Comparison of ENCODE assay signal across 8 cellular contexts in the genomic region with DNA sequence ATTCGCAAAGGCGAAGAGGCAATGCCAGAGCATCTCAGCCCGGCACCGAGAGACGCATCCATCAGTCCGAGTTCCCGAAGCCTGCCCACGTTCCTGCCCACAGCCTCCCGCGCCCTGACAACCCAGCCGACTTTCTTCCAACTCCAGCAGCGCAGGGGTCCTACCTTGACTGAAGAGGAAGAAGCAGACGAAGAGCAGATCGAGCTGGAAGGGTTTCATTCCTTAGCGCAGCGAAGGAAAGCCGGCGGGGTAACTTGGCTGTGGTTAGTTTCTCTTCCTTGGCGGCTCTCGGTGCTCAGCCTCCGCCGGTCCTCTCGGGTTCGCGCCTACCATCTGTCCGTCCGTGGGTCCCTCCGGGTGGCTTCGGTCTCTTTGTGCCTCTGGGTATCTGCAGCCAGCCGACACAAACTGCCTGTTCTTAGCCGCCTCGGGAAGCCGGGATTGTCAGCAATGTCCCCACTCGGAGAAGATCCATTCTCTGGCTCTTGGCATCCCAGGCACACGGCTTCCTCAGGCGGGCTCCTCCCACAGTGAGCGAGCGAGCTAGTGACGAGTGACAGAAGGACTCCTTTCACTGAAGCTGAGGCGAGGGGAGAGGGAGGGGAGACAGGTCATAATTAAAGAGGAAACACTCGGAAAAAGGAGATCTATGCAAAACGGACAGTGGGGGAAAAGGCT. TPM values are rescaled to one million over a fixed set of nuclear protein-coding genes. Genes with fewer than 3 reads are reported as not detected.
DNase-seq lines count a peak whose midpoint lies in the region; ATAC-seq, FAIRE-seq and TF ChIP-seq lines count a peak whose summit lies in the region.

TSS of gene KIRREL3 (minus strand) at position 480 of the 678 bp plus-strand sequence.

- H3K27me3 ChIP-seq in right cardiac atrium (ENCODE audit: control insufficient read depth, insufficient read depth): no peaks in the 10 kb centered on the region

- FAIRE-seq in H54 (lab: Jason Lieb, UNC): no peak

- TF ChIP-seq POLR2A in H54 (IDR thresholded peaks at IDR 0.05; ENCODE audit: low read depth, low read length): 0 out of 2 replicates have a peak, but pooled peaks have one; percentile 6

- H3K4me3 ChIP-seq in right cardiac atrium (ENCODE audit: low read length) (peak within 1 kb of the TSS; percentile 6), skeletal muscle cell (ENCODE audit: low read depth, low read length) (peak within 1 kb of the TSS; percentile 63)

- H3K4me1 Mint-ChIP-seq in activated CD8-positive, alpha-beta memory T cell treated with anti-CD3 and anti-CD28 coated beads, Interleukin-2, amount 10 ng/mL, durations not matched to agents 7 days and 5 days: no peaks in the 10 kb centered on the region

- peaks cover 17% of the 10 kb centered on the region for H3K27me3 Mint-ChIP-seq in activated CD8-positive, alpha-beta memory T cell treated with anti-CD3 and anti-CD28 coated beads, Interleukin-2, amount 10 ng/mL, durations not matched to agents 7 days and 5 days

- no peak within 1 kb of the TSS for H3K27ac ChIP-seq in right cardiac atrium (ENCODE audit: low read length)

- intact Hi-C loops in right cardiac atrium (cut with DNase I): no loop called here

- H3K9me3 ChIP-seq in right cardiac atrium (ENCODE audit: control insufficient read depth, low read length): no peaks in the 10 kb centered on the region

- WGBS in right cardiac atrium: 1% methylated on average over 42 of the region's 42 CpGs

- no peaks in the 10 kb centered on the region for H3K4me1 ChIP-seq in right cardiac atrium (ENCODE audit: control insufficient read depth, insufficient read depth, low read length)

- no peak within 1 kb of the TSS for H3K27ac Mint-ChIP-seq in activated CD8-positive, alpha-beta memory T cell treated with anti-CD3 and anti-CD28 coated beads, Interleukin-2, amount 10 ng/mL, durations not matched to agents 7 days and 5 days

- no peaks in the 10 kb centered on the region for H3K9me3 Mint-ChIP-seq in activated CD8-positive, alpha-beta memory T cell treated with anti-CD3 and anti-CD28 coated beads, Interleukin-2, amount 10 ng/mL, durations not matched to agents 7 days and 5 days (ENCODE audit: low read depth)

- DNase-seq in H54 (ENCODE audit: insufficient read length, low spot score): no peak
- peak in 2 of 3 donors; percentile 40 to 68 for DNase-seq in right cardiac atrium
- no peak for DNase-seq in skeletal muscle cell (ENCODE audit: low read depth)
- DNase-seq in cerebellar nuclear complex (lab: John Stamatoyannopoulos, UW): no peak
- DNase-seq in T1000 (lab: John Stamatoyannopoulos, UW): no peak
- DNase-seq in activated CD8-positive, alpha-beta memory T cell treated with anti-CD3 and anti-CD28 coated beads, Interleukin-2, amount 10 ng/mL, durations not matched to agents 7 days and 5 days: no peak

- no peak within 1 kb of the TSS for H3K4me3 Mint-ChIP-seq in activated CD8-positive, alpha-beta memory T cell treated with anti-CD3 and anti-CD28 coated beads, Interleukin-2, amount 10 ng/mL, durations not matched to agents 7 days and 5 days

- ATAC-seq in SK-N-SH treated with all-trans-retinoic acid at 6 μM for 48 hours: peak; percentile 73
- peak; percentile 33 to 69 for ATAC-seq in right cardiac atrium
- ATAC-seq in HG03196 (IDR thresholded peaks at IDR 0.05; ENCODE audit: unreplicated experiment): no peak
- no peak for ATAC-seq in activated CD8-positive, alpha-beta memory T cell treated with anti-CD3 and anti-CD28 coated beads, Interleukin-2, amount 10 ng/mL, durations not matched to agents 7 days and 5 days

- H3K36me3 Mint-ChIP-seq in activated CD8-positive, alpha-beta memory T cell treated with anti-CD3 and anti-CD28 coated beads, Interleukin-2, amount 10 ng/mL, durations not matched to agents 7 days and 5 days: no peaks in the 10 kb centered on the region

- CTCF ChIA-PET in activated CD8-positive, alpha-beta memory T cell treated with anti-CD3 and anti-CD28 coated beads, Interleukin-2, amount 10 ng/mL, durations not matched to agents 7 days and 5 days (lab: Charles Lee): interaction anchor here (1.3 kb wide), 1 partner anchor 10 kb away, joined by 6 read pairs; no protein-coding TSS in a partner anchor

TF ChIP-seq in SK-N-SH treated with all-trans-retinoic acid at 6 μM for 48 hours, 23 proteins besides CTCF, POLR2A, EP300 and RAD21:
- TF ChIP-seq PPARA (CRISPR knock-in tag; IDR thresholded peaks at IDR 0.05; ENCODE audit: borderline replicate concordance) (no peak), ZFP30 (CRISPR knock-in tag; IDR thresholded peaks at IDR 0.05) (no peak), ZNF70 (CRISPR knock-in tag; IDR thresholded peaks at IDR 0.05) (no peak), ZFP3 (CRISPR knock-in tag; IDR thresholded peaks at IDR 0.05) (no peak), BACH2 (CRISPR knock-in tag; IDR thresholded peaks at IDR 0.05; ENCODE audit: borderline replicate concordance) (no peak), ARNTL (CRISPR knock-in tag; IDR thresholded peaks at IDR 0.05; ENCODE audit: borderline replicate concordance, low read depth) (no peak), TCF4 (CRISPR knock-in tag; IDR thresholded peaks at IDR 0.05; ENCODE audit: borderline replicate concordance) (no peak), RARB (CRISPR knock-in tag; IDR thresholded peaks at IDR 0.05) (no peak), OSR1 (CRISPR knock-in tag; IDR thresholded peaks at IDR 0.05) (no peak), SNAI2 (CRISPR knock-in tag; IDR thresholded peaks at IDR 0.05) (no peak)
- TF ChIP-seq, protein P1, sequence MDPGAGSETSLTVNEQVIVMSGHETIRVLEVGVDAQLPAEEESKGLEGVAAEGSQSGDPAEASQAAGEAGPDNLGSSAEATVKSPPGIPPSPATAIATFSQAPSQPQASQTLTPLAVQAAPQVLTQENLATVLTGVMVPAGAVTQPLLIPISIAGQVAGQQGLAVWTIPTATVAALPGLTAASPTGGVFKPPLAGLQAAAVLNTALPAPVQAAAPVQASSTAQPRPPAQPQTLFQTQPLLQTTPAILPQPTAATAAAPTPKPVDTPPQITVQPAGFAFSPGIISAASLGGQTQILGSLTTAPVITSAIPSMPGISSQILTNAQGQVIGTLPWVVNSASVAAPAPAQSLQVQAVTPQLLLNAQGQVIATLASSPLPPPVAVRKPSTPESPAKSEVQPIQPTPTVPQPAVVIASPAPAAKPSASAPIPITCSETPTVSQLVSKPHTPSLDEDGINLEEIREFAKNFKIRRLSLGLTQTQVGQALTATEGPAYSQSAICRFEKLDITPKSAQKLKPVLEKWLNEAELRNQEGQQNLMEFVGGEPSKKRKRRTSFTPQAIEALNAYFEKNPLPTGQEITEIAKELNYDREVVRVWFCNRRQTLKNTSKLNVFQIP (CRISPR knock-in tag; IDR thresholded peaks at IDR 0.05; ENCODE audit: borderline replicate concordance, low read depth): no peak
- TF ChIP-seq, protein P2, sequence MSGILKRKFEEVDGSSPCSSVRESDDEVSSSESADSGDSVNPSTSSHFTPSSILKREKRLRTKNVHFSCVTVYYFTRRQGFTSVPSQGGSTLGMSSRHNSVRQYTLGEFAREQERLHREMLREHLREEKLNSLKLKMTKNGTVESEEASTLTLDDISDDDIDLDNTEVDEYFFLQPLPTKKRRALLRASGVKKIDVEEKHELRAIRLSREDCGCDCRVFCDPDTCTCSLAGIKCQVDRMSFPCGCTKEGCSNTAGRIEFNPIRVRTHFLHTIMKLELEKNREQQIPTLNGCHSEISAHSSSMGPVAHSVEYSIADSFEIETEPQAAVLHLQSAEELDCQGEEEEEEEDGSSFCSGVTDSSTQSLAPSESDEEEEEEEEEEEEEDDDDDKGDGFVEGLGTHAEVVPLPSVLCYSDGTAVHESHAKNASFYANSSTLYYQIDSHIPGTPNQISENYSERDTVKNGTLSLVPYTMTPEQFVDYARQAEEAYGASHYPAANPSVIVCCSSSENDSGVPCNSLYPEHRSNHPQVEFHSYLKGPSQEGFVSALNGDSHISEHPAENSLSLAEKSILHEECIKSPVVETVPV (CRISPR knock-in tag; IDR thresholded peaks at IDR 0.05): no peak

RNA-seq across cellular contexts. Expression of gene KIRREL3, which starts in this region (rescaled TPM):
- total RNA-seq in right cardiac atrium: 1 to 10 TPM in 3 of 4 donors, under 1 TPM in 1; 0.74 to 1.2 (median 1.0) TPM
- polyA plus RNA-seq in right cardiac atrium: 0.86 TPM
- not detected for total RNA-seq in activated CD8-positive, alpha-beta memory T cell treated with anti-CD3 and anti-CD28 coated beads, Interleukin-2, amount 10 ng/mL, durations not matched to agents 7 days and 5 days

Comparison
In these comparisons a context has a peak if more than half of its experiments do, and no peak if none do; other contexts are left out.
1. DNase-seq: peak in right cardiac atrium (2 of 3); none in H54 (single experiment), skeletal muscle cell (single experiment), cerebellar nuclear complex (0 of 2), T1000 (single experiment) and activated CD8-positive, alpha-beta memory T cell treated with anti-CD3 and anti-CD28 coated beads, Interleukin-2, amount 10 ng/mL, durations not matched to agents 7 days and 5 days (single experiment).
2. ATAC-seq: peak in SK-N-SH treated with all-trans-retinoic acid at 6 μM for 48 hours (single experiment) and right cardiac atrium (2 of 2); none in HG03196 (single experiment) and activated CD8-positive, alpha-beta memory T cell treated with anti-CD3 and anti-CD28 coated beads, Interleukin-2, amount 10 ng/mL, durations not matched to agents 7 days and 5 days (single experiment).